Comparison of ENCODE assay signal across 1 cellular context in the genomic region with DNA sequence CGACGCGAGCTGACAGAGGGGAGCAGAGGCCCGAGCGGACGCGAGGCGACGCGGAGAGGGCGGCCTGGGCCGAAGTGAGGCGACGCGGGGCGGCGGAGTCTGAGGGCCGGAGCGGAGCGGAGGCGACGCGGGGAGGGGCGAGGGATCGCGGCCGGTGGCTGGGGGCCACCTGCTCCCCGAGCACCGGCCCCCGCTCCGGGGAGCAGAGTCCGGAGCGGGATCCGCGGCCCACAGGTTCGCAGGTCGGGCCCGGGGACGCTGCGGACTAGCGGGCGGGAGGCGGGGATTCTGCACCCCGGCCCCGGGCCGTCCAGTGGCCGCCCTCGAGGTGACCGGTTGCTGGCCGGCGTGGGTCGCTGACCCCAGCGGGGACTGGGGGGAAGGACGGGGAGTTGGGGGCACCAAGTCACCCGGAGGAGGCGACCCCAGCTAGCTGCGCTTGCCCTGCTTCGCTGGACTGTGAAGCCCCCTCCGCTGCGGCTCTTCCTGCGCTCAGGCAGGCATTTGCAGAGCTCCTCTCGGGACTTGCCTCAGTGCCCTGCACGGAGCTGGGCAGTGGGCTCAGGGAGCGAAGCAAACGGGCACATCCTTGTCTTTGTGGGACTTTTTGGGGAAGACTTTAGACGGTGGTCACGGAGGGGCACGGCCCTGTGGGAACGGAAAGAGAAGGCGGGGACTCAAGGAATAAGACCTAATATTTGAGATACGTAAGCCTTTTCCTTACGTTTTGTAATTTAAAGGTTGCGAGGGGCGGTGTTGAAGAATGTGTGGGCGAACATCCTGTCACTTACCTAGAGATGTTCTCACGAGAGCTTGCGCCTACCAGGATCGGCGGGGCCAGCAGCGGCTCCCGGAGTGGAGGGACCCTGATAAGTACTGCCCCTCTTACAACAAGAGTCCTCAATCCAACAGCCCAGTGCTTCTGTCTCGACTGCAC.
TF ChIP-seq lines count a peak whose summit lies in the region.

No MANE protein-coding gene starts in this region.

TF ChIP-seq in IMR-90, 13 proteins besides CTCF, POLR2A, EP300 and RAD21 (continued from another document):
- TF ChIP-seq RCOR1 (IDR thresholded peaks at IDR 0.05; ENCODE audit: insufficient replicate concordance, low read length): no peak
- TF ChIP-seq, protein P1, sequence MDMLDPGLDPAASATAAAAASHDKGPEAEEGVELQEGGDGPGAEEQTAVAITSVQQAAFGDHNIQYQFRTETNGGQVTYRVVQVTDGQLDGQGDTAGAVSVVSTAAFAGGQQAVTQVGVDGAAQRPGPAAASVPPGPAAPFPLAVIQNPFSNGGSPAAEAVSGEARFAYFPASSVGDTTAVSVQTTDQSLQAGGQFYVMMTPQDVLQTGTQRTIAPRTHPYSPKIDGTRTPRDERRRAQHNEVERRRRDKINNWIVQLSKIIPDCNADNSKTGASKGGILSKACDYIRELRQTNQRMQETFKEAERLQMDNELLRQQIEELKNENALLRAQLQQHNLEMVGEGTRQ (IDR thresholded peaks at IDR 0.05; ENCODE audit: low read depth, low read length): no peak
- no peak for TF ChIP-seq SMC3 (IDR thresholded peaks at IDR 0.05; ENCODE audit: low read depth, low read length)
- TF ChIP-seq MXI1 (IDR thresholded peaks at IDR 0.05; ENCODE audit: borderline replicate concordance, low read depth, low read length): no peak
- TF ChIP-seq FOS (IDR thresholded peaks at IDR 0.05; ENCODE audit: low read depth, low read length): no peak
- TF ChIP-seq BHLHE40 (IDR thresholded peaks at IDR 0.05; ENCODE audit: low read depth, low read length): no peak
